8 cellular contexts compared by ENCODE assay signal in the genomic region with DNA sequence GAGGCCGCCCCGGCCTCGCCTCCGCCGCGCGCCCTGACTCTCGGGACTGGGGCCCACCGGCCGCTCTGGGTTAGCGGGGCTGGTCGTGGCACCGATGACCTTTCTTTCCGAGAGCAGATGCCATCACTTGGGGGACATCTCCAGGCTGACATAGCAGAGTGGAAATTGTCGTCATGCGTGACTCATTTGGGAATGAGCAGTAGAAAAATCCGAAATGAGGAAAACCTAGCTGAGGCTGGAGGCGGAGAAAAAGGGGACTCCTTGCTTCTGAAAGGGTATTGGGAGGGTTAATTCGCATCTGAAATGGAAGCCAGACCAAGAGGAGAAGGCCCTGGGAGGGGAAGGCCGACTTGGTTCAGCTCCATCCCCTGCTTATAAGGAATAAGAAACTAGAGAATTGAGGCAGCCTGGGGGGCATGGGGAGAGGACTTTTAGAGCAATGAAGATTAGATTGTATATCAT. TPM values are rescaled to one million over a fixed set of nuclear protein-coding genes. Genes with fewer than 3 reads are reported as not detected.
DNase-seq lines count a peak whose midpoint lies in the region; ATAC-seq and TF ChIP-seq lines count a peak whose summit lies in the region.

No MANE protein-coding gene starts in this region.

- H3K79me2 ChIP-seq in fibroblast of lung (ENCODE audit: control insufficient read depth, insufficient read depth, low read length): no peaks in the 10 kb centered on the region

- H3K27ac ChIP-seq in SJCRH30 (no peak overlapping the region), fibroblast of lung (ENCODE audit: insufficient read depth, low read length) (no peak overlapping the region)

- DNase-seq in NCI-H2227 (lab: John Stamatoyannopoulos, UW; ENCODE audit: unreplicated experiment) (peak; percentile 38), NCI-H2227 treated with DMSO at 0.1 percent for 48 hours (lab: John Stamatoyannopoulos, UW) (no peak), SJCRH30 (peak in 1 of 2 experiments; percentile 39), fibroblast of lung (ENCODE audit: low read depth in 2 of 2) (peak; percentile 27 to 30), renal cortical epithelial cell (ENCODE audit: low read depth) (peak; percentile 47), NCI-H2081 (lab: John Stamatoyannopoulos, UW) (no peak), COR-L47 (lab: John Stamatoyannopoulos, UW) (no peak)

- H3K36me3 ChIP-seq in SJCRH30 (no peaks in the 10 kb centered on the region), fibroblast of lung (ENCODE audit: control insufficient read depth, insufficient read depth, low read length) (no peaks in the 10 kb centered on the region)

- H4K20me1 ChIP-seq in fibroblast of lung (ENCODE audit: control insufficient read depth, extremely low read depth, insufficient read depth, low read length): no peaks in the 10 kb centered on the region

- no peaks in the 10 kb centered on the region for H3K9me3 ChIP-seq in SJCRH30 (replicated peaks)
- H3K9me3 ChIP-seq in fibroblast of lung (ENCODE audit: control insufficient read depth, insufficient read depth, low read depth, low read length): no peaks in the 10 kb centered on the region

- H3K4me1 ChIP-seq in SJCRH30 (no peaks in the 10 kb centered on the region), fibroblast of lung (ENCODE audit: control insufficient read depth, extremely low read depth, insufficient read depth, low read length) (no peaks in the 10 kb centered on the region)

- no peak for ATAC-seq in HG03342 (IDR thresholded peaks at IDR 0.05; ENCODE audit: unreplicated experiment)

- peak overlapping the region; percentile 53 for H2AFZ ChIP-seq in fibroblast of lung (ENCODE audit: low read length)

- H3K4me3 ChIP-seq in SJCRH30: peak overlapping the region; percentile 69
- peak overlapping the region; percentile 23 to 65 (median 52) for H3K4me3 ChIP-seq in fibroblast of lung (replicated peaks in 1 of 4; ENCODE audit: control extremely low read depth in 1 of 4, insufficient read depth in 1 of 4, low read depth in 3 of 4, low read length in 4 of 4)

- TF ChIP-seq CTCF in fibroblast of lung (conservative IDR thresholded peaks at IDR 0.05 in 1 of 2, IDR thresholded peaks at IDR 0.05 in 1 of 2; ENCODE audit: low read depth in 1 of 2, low read length in 2 of 2): no peak

- H3K27me3 ChIP-seq in SJCRH30: peaks cover 9% of the 10 kb centered on the region; the same call in 1 of the 2 replicates
- peaks cover 37% of the 10 kb centered on the region for H3K27me3 ChIP-seq in fibroblast of lung (ENCODE audit: control insufficient read depth, insufficient read depth, low read length)

- H3K9ac ChIP-seq in fibroblast of lung (ENCODE audit: insufficient read depth, low read length): no peak overlapping the region

- H3K4me2 ChIP-seq in fibroblast of lung (ENCODE audit: extremely low read depth, insufficient read depth, low read length): peak overlapping the region; percentile 75

RNA-seq across cellular contexts. Expression of a gene that starts 0.4 kb away (rescaled TPM):
- 0.77 and 1.9 TPM in 2 replicates for total RNA-seq in SJCRH30 (2014; rRNA removed; shearing (Covaris generic))
- total RNA-seq in fibroblast of lung (under 0.01 and 0.26 TPM in 2 replicates), renal cortical epithelial cell (17.5 and 27.3 TPM in 2 replicates)
- 0.03 and 0.07 TPM in 2 replicates for polyA plus RNA-seq in fibroblast of lung
- not detected in 2 replicates for polyA plus RNA-seq in fibroblast of lung (2012)
- polyA minus RNA-seq in fibroblast of lung (ENCODE audit: low replicate concordance): not detected in 2 replicates

Comparison
In these comparisons a context has a peak if more than half of its experiments do, and no peak if none do; other contexts are left out.
1. DNase-seq: peak in NCI-H2227 (single experiment), fibroblast of lung (2 of 2) and renal cortical epithelial cell (single experiment); none in NCI-H2227 treated with DMSO at 0.1 percent for 48 hours (single experiment), NCI-H2081 (0 of 2) and COR-L47 (single experiment).